In genomic region chr13:77233159-77233558, GRCh38 we compare ENCODE assay signal across 33 cellular contexts.
DNase-seq lines count a peak whose midpoint lies in the region; ATAC-seq, FAIRE-seq and TF ChIP-seq lines count a peak whose summit lies in the region.
"Had no signal": no experiment of that assay in that cellular context is flagged by ENCODE, and none has a peak within 500 bp of the region (broad histone marks: within the 10 kb centered on the region; RNA-seq: fewer than 3 reads in every experiment).

No MANE protein-coding gene starts in this region.

- H2AFZ ChIP-seq in HepG2 (ENCODE audit: low read length) (no peak overlapping the region), K562 (ENCODE audit: low read depth, low read length) (no peak overlapping the region)

- no peaks in the 10 kb centered on the region for H3K9me3 Mint-ChIP-seq in central memory CD8-positive, alpha-beta T cell
- H3K9me3 Mint-ChIP-seq: CD14-positive monocyte; CD4-positive, alpha-beta memory T cell; CD4-positive, alpha-beta T cell; CD8-positive, alpha-beta memory T cell; CD8-positive, alpha-beta T cell had no signal

- H3K27ac ChIP-seq in HepG2 (ENCODE audit: extremely low read length, insufficient read depth, low read length), result no peak overlapping the region
- H3K27ac ChIP-seq in right lobe of liver, result no peak overlapping the region
- H3K27ac ChIP-seq in K562 (ENCODE audit: extremely low read depth, low read depth, low read length), result no peak overlapping the region
- H3K27ac ChIP-seq: 22Rv1; A549; BLaER1; BLaER1 treated with 17β-estradiol and CSF1 and Interleukin-3, amounts not matched to agents 10 nM and 100 nM; C4-2B had no signal

- no peaks in the 10 kb centered on the region for H4K20me1 ChIP-seq in HepG2 (ENCODE audit: insufficient read depth, low read length)
- no peaks in the 10 kb centered on the region for H4K20me1 ChIP-seq in K562 (replicated peaks; ENCODE audit: control insufficient read depth, insufficient read depth, low read length)
- H4K20me1 ChIP-seq: BLaER1 had no signal

- CTCF ChIA-PET in HepG2 (lab: Yijun Ruan, JAX; ENCODE audit: low intra/inter-chr PET ratio, low total read pairs) (no interaction called here), K562 (lab: Yijun Ruan, JAX; ENCODE audit: low intra/inter-chr PET ratio) (no interaction called here)

- BruUV-seq in HepG2 (replicated peaks; lab: Mats Ljungman, UMichigan), result no TSS peak
- no TSS peak for BruUV-seq in K562 (replicated peaks; lab: Mats Ljungman, UMichigan)

- TF ChIP-seq CTCF in HepG2 (CRISPR knock-in tag; IDR thresholded peaks at IDR 0.05) (no peak), right lobe of liver (IDR thresholded peaks at IDR 0.05) (no peak), K562 (IDR thresholded peaks at IDR 0.05 in 2 of 3, conservative IDR thresholded peaks at IDR 0.05 in 1 of 3; ENCODE audit: insufficient read depth in 2 of 3, low read depth in 1 of 3, low read length in 3 of 3) (no peak)

- DNase-seq in HepG2 (ENCODE audit: low spot score) (no peak), right lobe of liver (no peak), K562 (ENCODE audit: extremely low read depth in 1 of 4, low spot score in 3 of 4) (no peak), sciatic nerve (ENCODE audit: low spot score) (no peak)
- DNase-seq in central memory CD8-positive, alpha-beta T cell (ENCODE audit: low spot score in 2 of 2), result no peak
- DNase-seq: 8988T; ACHN; AML-193; BE2C; C1 segment of cervical spinal cord; Caco-2; Calu3; CD4-positive, alpha-beta memory T cell; CD4-positive, alpha-beta T cell; CD4-positive, CD25-positive, alpha-beta regulatory T cell; CD8-positive, alpha-beta memory T cell; CD8-positive, alpha-beta T cell; COR-L47; DMS 273 treated with DMSO at 0.1 percent for 48 hours; DMS153; DMS53; DMS79; DMS79 treated with DMSO at 0.1 percent for 48 hours; DND-41; EL had no signal

- H3K4me3 ChIP-seq in HepG2 (replicated peaks in 1 of 3; ENCODE audit: insufficient read depth in 1 of 3, low read depth in 2 of 3, low read length in 3 of 3), result no peak overlapping the region
- H3K4me3 ChIP-seq in right lobe of liver, result no peak overlapping the region
- no peak overlapping the region for H3K4me3 ChIP-seq in K562
- H3K4me3 ChIP-seq: A549; BLaER1; BLaER1 treated with 17β-estradiol and CSF1 and Interleukin-3, amounts not matched to agents 10 nM and 100 nM had no signal

- peaks cover 20% of the 10 kb centered on the region for H3K4me1 Mint-ChIP-seq in central memory CD8-positive, alpha-beta T cell
- H3K4me1 Mint-ChIP-seq: B cell, CD14-positive monocyte had no signal

- POLR2A ChIA-PET in HepG2 (lab: Yijun Ruan, JAX), result no interaction called here
- POLR2A ChIA-PET in K562 (lab: Yijun Ruan, JAX), result no interaction called here

- H3K9ac ChIP-seq in HepG2 (ENCODE audit: insufficient read depth, low read depth, low read length) (no peak overlapping the region), K562 (ENCODE audit: insufficient read depth in 1 of 2, low read depth in 2 of 2, low read length in 2 of 2) (no peak overlapping the region)
- H3K9ac ChIP-seq: BLaER1; BLaER1 treated with 17β-estradiol and CSF1 and Interleukin-3, amounts not matched to agents 10 nM and 100 nM had no signal

- intact Hi-C loops in HepG2 (cut with micrococcal nuclease; ENCODE audit: unreplicated experiment) (no loop called here), right lobe of liver (cut with DNase I) (no loop called here), K562 (cut with micrococcal nuclease) (no loop called here), sciatic nerve (cut with DNase I) (no loop called here)

- H3K36me3 ChIP-seq in HepG2 (replicated peaks in 1 of 2; ENCODE audit: control insufficient read depth in 1 of 2, insufficient read depth in 2 of 2, low read length in 2 of 2), result no peaks in the 10 kb centered on the region
- H3K36me3 ChIP-seq in right lobe of liver, result peaks cover 0 to 4% (median 0%) of the 10 kb centered on the region in 4 donors
- H3K36me3 ChIP-seq in K562 (ENCODE audit: control insufficient read depth, insufficient read depth, low read length), result no peaks in the 10 kb centered on the region

- H3K79me2 ChIP-seq in HepG2 (ENCODE audit: insufficient read depth, low read length) (no peaks in the 10 kb centered on the region), K562 (ENCODE audit: control insufficient read depth, insufficient read depth, low read length) (no peaks in the 10 kb centered on the region)

- ATAC-seq in HepG2 (no peak), right lobe of liver (no peak), K562 (no peak), SK-N-SH treated with all-trans-retinoic acid at 6 μM for 48 hours (no peak), sciatic nerve (no peak)
- ATAC-seq in central memory CD8-positive, alpha-beta T cell (replicated peaks; ENCODE audit: extremely low read depth, poor library complexity, severe bottlenecking), result no peak
- ATAC-seq: A549; CD8-positive, alpha-beta T cell had no signal

- no peaks in the 10 kb centered on the region for H3K27me3 Mint-ChIP-seq in central memory CD8-positive, alpha-beta T cell
- H3K27me3 Mint-ChIP-seq: B cell; CD4-positive, alpha-beta memory T cell; CD4-positive, alpha-beta T cell; CD4-positive, CD25-positive, alpha-beta regulatory T cell; CD8-positive, alpha-beta memory T cell had no signal

- H3K4me1 ChIP-seq in HepG2 (ENCODE audit: insufficient read depth, low read length) (no peaks in the 10 kb centered on the region), right lobe of liver (no peaks in the 10 kb centered on the region), K562 (replicated peaks in 1 of 2; ENCODE audit: control insufficient read depth in 2 of 2, insufficient read depth in 2 of 2, low read length in 2 of 2) (peaks cover 0 to 6% of the 10 kb centered on the region in 2 experiments; a peak in 2 of 5 replicates)
- H3K4me1 ChIP-seq: A549; BE2C; BLaER1; BLaER1 treated with 17β-estradiol and CSF1 and Interleukin-3, amounts not matched to agents 10 nM and 100 nM; Caco-2 had no signal

- TF ChIP-seq EP300 in HepG2 (IDR thresholded peaks at IDR 0.05; ENCODE audit: low read depth in 2 of 2, low read length in 2 of 2) (no peak), HepG2 (CRISPR knock-in tag; IDR thresholded peaks at IDR 0.05; ENCODE audit: borderline replicate concordance) (no peak), K562 (IDR thresholded peaks at IDR 0.05; ENCODE audit: low read length) (no peak)

- H3K27me3 ChIP-seq in HepG2 (ENCODE audit: control insufficient read depth in 1 of 2, insufficient read depth in 2 of 2, low read length in 2 of 2) (no peaks in the 10 kb centered on the region), right lobe of liver (no peaks in the 10 kb centered on the region), K562 (ENCODE audit: control insufficient read depth in 2 of 2, insufficient read depth in 2 of 2, low read length in 2 of 2) (no peaks in the 10 kb centered on the region)
- H3K27me3 ChIP-seq: BE2C; BLaER1; BLaER1 treated with 17β-estradiol and CSF1 and Interleukin-3, amounts not matched to agents 10 nM and 100 nM had no signal

- 95% methylated on average over 4 of the region's 4 CpGs for WGBS in HepG2 (ENCODE audit: low lambda C conversion rate)
- 91% methylated on average over 4 of the region's 4 CpGs for WGBS in right lobe of liver (ENCODE audit: insufficient coverage, low coverage, low lambda C conversion rate, missing lambda C conversion rate)
- 77% methylated on average over 4 of the region's 4 CpGs for WGBS in K562 (ENCODE audit: insufficient coverage, low coverage, missing lambda C conversion rate)

- H3K36me3 Mint-ChIP-seq in central memory CD8-positive, alpha-beta T cell (ENCODE audit: insufficient read depth), result peaks cover 4% of the 10 kb centered on the region

- FAIRE-seq in HepG2 (lab: Jason Lieb, UNC), result no peak
- no peak for FAIRE-seq in K562 (lab: Jason Lieb, UNC)
- FAIRE-seq: A549 had no signal

- in situ Hi-C loops in HepG2 (cut with HindIII; ENCODE audit: extremely low pct_ligation_motif_present, low pct_unique_long_range_greater_than_20kb), result no loop called here
- in situ Hi-C loops in K562 (cut with MboI), result no loop called here

- no peak for TF ChIP-seq POLR2A in HepG2 (IDR thresholded peaks at IDR 0.05; ENCODE audit: insufficient read depth in 1 of 2, low read depth in 2 of 2, low read length in 2 of 2)
- TF ChIP-seq POLR2A in right lobe of liver (IDR thresholded peaks at IDR 0.05), result no peak
- TF ChIP-seq POLR2A in K562 (conservative IDR thresholded peaks at IDR 0.05), result no peak

- peak overlapping the region; percentile 63 for H3K27ac Mint-ChIP-seq in central memory CD8-positive, alpha-beta T cell (ENCODE audit: low read depth)
- H3K27ac Mint-ChIP-seq: B cell; CD14-positive monocyte; CD4-positive, alpha-beta T cell; CD8-positive, alpha-beta T cell had no signal

- H3K4me2 ChIP-seq in HepG2 (ENCODE audit: low read depth, low read length) (no peak overlapping the region), K562 (ENCODE audit: insufficient read depth, low read length) (no peak overlapping the region)
- H3K4me2 ChIP-seq: A549; BLaER1; BLaER1 treated with 17β-estradiol and CSF1 and Interleukin-3, amounts not matched to agents 10 nM and 100 nM had no signal

- TF ChIP-seq RAD21 in HepG2 (CRISPR knock-in tag; IDR thresholded peaks at IDR 0.05), result no peak
- TF ChIP-seq RAD21 in K562 (CRISPR knock-in tag; conservative IDR thresholded peaks at IDR 0.05 in 1 of 2, IDR thresholded peaks at IDR 0.05 in 1 of 2), result no peak

- H3K4me3 Mint-ChIP-seq in central memory CD8-positive, alpha-beta T cell, result no peak overlapping the region
- H3K4me3 Mint-ChIP-seq: B cell; CD14-positive monocyte; CD4-positive, alpha-beta memory T cell; CD4-positive, alpha-beta T cell; CD4-positive, CD25-positive, alpha-beta regulatory T cell; CD8-positive, alpha-beta memory T cell; CD8-positive, alpha-beta T cell had no signal

- no peaks in the 10 kb centered on the region for H3K9me1 ChIP-seq in K562 (ENCODE audit: control insufficient read depth, insufficient read depth, low read length)

- H3K9me3 ChIP-seq in HepG2 (ENCODE audit: low read length) (no peaks in the 10 kb centered on the region), right lobe of liver (no peaks in the 10 kb centered on the region), K562 (replicated peaks; ENCODE audit: control insufficient read depth, insufficient read depth, low read depth, low read length) (no peaks in the 10 kb centered on the region)
- H3K9me3 ChIP-seq: A549; BE2C; BLaER1; BLaER1 treated with 17β-estradiol and CSF1 and Interleukin-3, amounts not matched to agents 10 nM and 100 nM; Caco-2 had no signal

TF ChIP-seq in HepG2, 621 proteins besides CTCF, POLR2A, EP300 and RAD21 (continues in another document):
- no peak for TF ChIP-seq SETDB1 (CRISPR knock-in tag; IDR thresholded peaks at IDR 0.05; ENCODE audit: borderline replicate concordance)
- peak; percentile 81 for TF ChIP-seq HNRNPK (IDR thresholded peaks at IDR 0.05; ENCODE audit: low read depth, low read length, poor library complexity, severe bottlenecking)

TF ChIP-seq in K562, 482 proteins besides CTCF, POLR2A, EP300 and RAD21 (continues in another document):
- TF ChIP-seq NR2C1 (IDR thresholded peaks at IDR 0.05), result no peak
- TF ChIP-seq NR2C1 (tag; IDR thresholded peaks at IDR 0.05), result no peak
- no peak for TF ChIP-seq SNIP1 (IDR thresholded peaks at IDR 0.05; ENCODE audit: low read depth)
- TF ChIP-seq ZNF175 (CRISPR knock-in tag; IDR thresholded peaks at IDR 0.05; ENCODE audit: low read depth), result no peak

TF ChIP-seq in SK-N-SH treated with all-trans-retinoic acid at 6 μM for 48 hours, 23 proteins besides CTCF, POLR2A, EP300 and RAD21 (continues in another document):
- TF ChIP-seq BACH2 (CRISPR knock-in tag; IDR thresholded peaks at IDR 0.05; ENCODE audit: borderline replicate concordance) (no peak), GLIS3 (CRISPR knock-in tag; IDR thresholded peaks at IDR 0.05) (no peak), TCF4 (CRISPR knock-in tag; IDR thresholded peaks at IDR 0.05; ENCODE audit: borderline replicate concordance) (no peak)

Comparison
In these comparisons a context has a peak if more than half of its experiments do, and no peak if none do; other contexts are left out.
1. Of the 241 proteins assayed by ChIP-seq in both HepG2 and K562: peak only in HepG2: none; only in K562: none; in both: HNRNPK; in neither: 240.